9 cellular contexts compared by ENCODE assay signal in the genomic region with DNA sequence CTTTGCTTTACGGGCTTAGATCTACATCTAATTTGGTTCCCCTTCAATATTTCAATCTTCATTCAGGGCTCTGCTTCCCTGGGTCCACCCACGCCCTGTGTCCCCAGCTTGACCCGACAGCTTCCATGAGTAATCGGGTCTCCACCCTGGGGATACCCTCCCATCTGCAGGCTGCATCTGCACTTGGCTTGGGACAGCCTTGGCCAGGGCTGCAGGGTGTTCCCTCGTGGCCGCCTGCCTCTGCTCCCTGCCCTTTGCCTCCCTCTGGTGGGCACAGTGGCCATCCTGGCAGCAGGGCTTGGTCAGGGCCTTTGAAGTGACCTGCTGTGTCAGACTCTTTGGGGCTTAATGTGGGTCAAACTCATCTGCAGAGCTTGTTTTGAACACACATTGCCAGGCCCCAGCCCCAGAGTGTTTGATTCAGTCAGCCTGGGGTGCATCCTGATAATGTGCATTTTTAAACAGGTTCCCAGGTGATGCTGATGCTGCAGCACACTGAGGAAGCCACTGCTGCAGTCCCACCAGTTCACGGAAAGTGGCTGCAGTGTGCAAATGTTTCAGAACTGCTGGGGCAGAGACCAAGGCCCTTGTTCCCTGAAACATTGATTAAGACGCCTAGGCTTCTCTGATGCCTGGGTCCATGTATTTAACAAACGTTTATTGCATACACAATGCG.
A peak's percentile ranks its signal among the peaks of the same experiment; 100 is the strongest.
DNase-seq lines count a peak whose midpoint lies in the region; ATAC-seq, FAIRE-seq and TF ChIP-seq lines count a peak whose summit lies in the region.
"Had no signal": no experiment of that assay in that cellular context is flagged by ENCODE, and none has a peak within 500 bp of the region (broad histone marks: within the 10 kb centered on the region; RNA-seq: fewer than 3 reads in every experiment).

No MANE protein-coding gene starts in this region.

- H2BK15ac ChIP-seq in mesenchymal stem cell (ENCODE audit: low read depth, poor library complexity, severe bottlenecking) = no peak overlapping the region

- no peak overlapping the region for H3K27ac ChIP-seq in mesenchymal stem cell (ENCODE audit: low read length, poor library complexity, severe bottlenecking)
- H3K27ac ChIP-seq: neutrophil had no signal

- no peak overlapping the region for H3K4me3 ChIP-seq in mesenchymal stem cell (ENCODE audit: insufficient read depth in 1 of 2, low read depth in 1 of 2, low read length in 2 of 2)

- no peak overlapping the region for H3K4ac ChIP-seq in mesenchymal stem cell (ENCODE audit: low read depth in 1 of 2, low read length in 2 of 2)

- no peak overlapping the region for H4K91ac ChIP-seq in mesenchymal stem cell (ENCODE audit: low read length)

- H3K18ac ChIP-seq in mesenchymal stem cell (ENCODE audit: low read depth in 1 of 2, low read length in 2 of 2) = peak overlapping the region in 1 of 2 experiments; percentile 73

- H2BK5ac ChIP-seq in mesenchymal stem cell (ENCODE audit: low read depth, low read length, poor library complexity, severe bottlenecking) = no peak overlapping the region

- peak; percentile 25 for TF ChIP-seq CTCF in GM12874 (IDR thresholded peaks at IDR 0.05; ENCODE audit: insufficient read depth, low read depth, low read length)

- no peak overlapping the region for H3K23ac ChIP-seq in mesenchymal stem cell (ENCODE audit: low read length in 2 of 2)

- FAIRE-seq in GM19239 (lab: Jason Lieb, UNC) = no peak

- peak overlapping the region in 1 of 2 experiments; percentile 41 for H3K14ac ChIP-seq in mesenchymal stem cell (ENCODE audit: low read length in 2 of 2)

- WGBS in mesenchymal stem cell = 74% methylated on average over 10 of the region's 10 CpGs

- no peak overlapping the region for H2BK120ac ChIP-seq in mesenchymal stem cell (ENCODE audit: low read depth, low read length)

- H2AFZ ChIP-seq in mesenchymal stem cell (ENCODE audit: low read depth, low read length) = no peak overlapping the region

- H3K4me2 ChIP-seq in mesenchymal stem cell (ENCODE audit: low read length, poor library complexity, severe bottlenecking) = no peak overlapping the region

- DNase-seq in NCI-H1092 (lab: John Stamatoyannopoulos, UW) = peak; percentile 60
- peak; percentile 40 for DNase-seq in dermis blood vessel endothelial cell
- DNase-seq in mesenchymal stem cell = peak; percentile 36
- DNase-seq in cortex of kidney (lab: John Stamatoyannopoulos, UW) = no peak
- no peak for DNase-seq in GM19239 (ENCODE audit: insufficient read length, low spot score)
- DNase-seq in NCI-H1417 (lab: John Stamatoyannopoulos, UW) = no peak

- H3K9me3 ChIP-seq in mesenchymal stem cell (ENCODE audit: control insufficient read depth, low read length) = no peaks in the 10 kb centered on the region
- H3K9me3 ChIP-seq: neutrophil had no signal

- no peak overlapping the region for H4K8ac ChIP-seq in mesenchymal stem cell (ENCODE audit: low read length)

- no peak for ATAC-seq in HG02884 (IDR thresholded peaks at IDR 0.05; ENCODE audit: unreplicated experiment)

- no peak overlapping the region for H2AK5ac ChIP-seq in mesenchymal stem cell (ENCODE audit: low read length, severe bottlenecking)

- peaks cover 0 to 3% of the 10 kb centered on the region in 2 experiments for H3K36me3 ChIP-seq in mesenchymal stem cell (ENCODE audit: control insufficient read depth in 1 of 2, insufficient read depth in 2 of 2, low read depth in 1 of 2, low read length in 2 of 2)
- H3K36me3 ChIP-seq: neutrophil had no signal

- no peaks in the 10 kb centered on the region for H3K79me1 ChIP-seq in mesenchymal stem cell (replicated peaks; ENCODE audit: low read length, poor library complexity, severe bottlenecking)

- H2BK12ac ChIP-seq in mesenchymal stem cell (ENCODE audit: low read length in 2 of 2) = peak overlapping the region in 1 of 2 experiments; percentile 24

- peak overlapping the region; percentile 6 for H3K9ac ChIP-seq in mesenchymal stem cell (ENCODE audit: low read length)

- H3K27me3 ChIP-seq in mesenchymal stem cell (ENCODE audit: control insufficient read depth in 1 of 2, insufficient read depth in 1 of 2, low read length in 2 of 2) = no peaks in the 10 kb centered on the region
- H3K27me3 ChIP-seq: neutrophil had no signal

- H3K4me1 ChIP-seq in mesenchymal stem cell (ENCODE audit: control insufficient read depth, insufficient read depth, low read depth, low read length) = peaks cover 5% of the 10 kb centered on the region

Comparison
In these comparisons a context has a peak if more than half of its experiments do, and no peak if none do; other contexts are left out.
1. DNase-seq: peak in NCI-H1092 (single experiment), dermis blood vessel endothelial cell (single experiment) and mesenchymal stem cell (single experiment); none in cortex of kidney (single experiment), GM19239 (single experiment) and NCI-H1417 (0 of 3).